8 cellular contexts compared by ENCODE assay signal in the genomic region with DNA sequence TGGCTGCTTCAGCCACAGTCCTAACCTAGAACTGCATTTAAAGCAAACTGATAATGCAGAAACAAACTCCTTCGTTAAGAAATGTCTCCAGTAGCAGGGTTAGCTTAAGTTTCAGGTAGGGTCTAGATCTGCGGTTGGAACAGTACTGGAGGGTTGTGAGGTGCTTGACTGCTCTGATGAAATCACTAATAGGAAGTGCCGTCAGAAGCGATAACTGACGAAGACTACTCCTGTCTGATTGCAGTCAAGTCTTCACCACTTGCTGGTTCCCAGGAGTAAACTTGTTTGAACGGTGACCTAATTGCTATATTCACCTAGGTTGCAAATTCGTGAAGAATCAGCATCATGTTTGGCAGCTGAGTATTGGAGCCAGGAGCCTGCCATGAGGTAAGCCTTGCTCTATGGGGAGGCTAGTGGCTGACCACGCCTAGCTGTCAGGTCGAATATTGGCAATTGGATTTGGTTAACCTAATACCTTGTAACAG. TPM values are rescaled to one million over a fixed set of nuclear protein-coding genes. Genes with fewer than 3 reads are reported as not detected.
A peak's percentile ranks its signal among the peaks of the same experiment; 100 is the strongest.
DNase-seq lines count a peak whose midpoint lies in the region; ATAC-seq and TF ChIP-seq lines count a peak whose summit lies in the region.

No MANE protein-coding gene starts in this region.

- H3K27me3 ChIP-seq in esophagus muscularis mucosa, result no peaks in the 10 kb centered on the region

- H3K4me1 Mint-ChIP-seq in T-helper 17 cell (peaks cover 48% of the 10 kb centered on the region), progenitor cell of endocrine pancreas (ENCODE audit: low read depth) (peaks cover 39% of the 10 kb centered on the region)

- peak overlapping the region; percentile 78 to 88 (median 83) for H3K27ac ChIP-seq in esophagus muscularis mucosa (replicated peaks in 1 of 4)

- H3K36me3 ChIP-seq in esophagus muscularis mucosa, result peaks cover 30 to 44% (median 42%) of the 10 kb centered on the region in 4 donors

- TF ChIP-seq CTCF in esophagus muscularis mucosa (IDR thresholded peaks at IDR 0.05), result no peak
- no peak for TF ChIP-seq CTCF in progenitor cell of endocrine pancreas (IDR thresholded peaks at IDR 0.05; ENCODE audit: unreplicated experiment)

- H3K27ac Mint-ChIP-seq in T-helper 17 cell (peak overlapping the region; percentile 97), progenitor cell of endocrine pancreas (peak overlapping the region; percentile 99)

- H3K4me3 Mint-ChIP-seq in T-helper 17 cell (peak overlapping the region; percentile 99), progenitor cell of endocrine pancreas (ENCODE audit: low read depth) (peak overlapping the region; percentile 100)

- no peaks in the 10 kb centered on the region for H3K9me3 Mint-ChIP-seq in progenitor cell of endocrine pancreas (ENCODE audit: low read depth)

- intact Hi-C loops in esophagus muscularis mucosa (cut with DNase I), result loop anchor here (5.0 kb wide), 1 partner anchor 53 kb away; no protein-coding TSS in a partner anchor

- peaks cover 4% of the 10 kb centered on the region for H3K36me3 Mint-ChIP-seq in T-helper 17 cell (ENCODE audit: low read depth)
- H3K36me3 Mint-ChIP-seq in progenitor cell of endocrine pancreas (ENCODE audit: insufficient read depth), result peaks cover 15% of the 10 kb centered on the region

- TF ChIP-seq POLR2A in esophagus muscularis mucosa (IDR thresholded peaks at IDR 0.05; ENCODE audit: low read depth), result no peak

- H3K9me3 ChIP-seq in T-helper 17 cell (ENCODE audit: control insufficient read depth, low read length, poor library complexity, severe bottlenecking), result no peaks in the 10 kb centered on the region
- H3K9me3 ChIP-seq in esophagus muscularis mucosa, result no peaks in the 10 kb centered on the region

- H3K4me3 ChIP-seq in esophagus muscularis mucosa, result peak overlapping the region; percentile 71 to 85 (median 76)

- peak; percentile 32 for ATAC-seq in T-helper 17 cell

- H3K27me3 Mint-ChIP-seq in T-helper 17 cell (no peaks in the 10 kb centered on the region), progenitor cell of endocrine pancreas (no peaks in the 10 kb centered on the region)

- H3K4me1 ChIP-seq in esophagus muscularis mucosa, result peaks cover 31 to 60% (median 58%) of the 10 kb centered on the region in 4 donors

- 18% methylated on average over 9 of the region's 9 CpGs for WGBS in esophagus muscularis mucosa

- no peak for TF ChIP-seq EP300 in esophagus muscularis mucosa (IDR thresholded peaks at IDR 0.05)

- DNase-seq in activated CD4-positive, alpha-beta T cell treated with anti-CD3 and anti-CD28 coated beads for 4 hours, result peak; percentile 35 to 38
- no peak for DNase-seq in activated CD4-positive, alpha-beta T cell treated with anti-CD3 and anti-CD28 coated beads for 1 hour
- DNase-seq in T-helper 17 cell (no peak), esophagus muscularis mucosa (ENCODE audit: extremely low spot score) (no peak), progenitor cell of endocrine pancreas (ENCODE audit: low spot score, unreplicated experiment) (no peak), islet precursor cell (no peak), DMS 273 (lab: John Stamatoyannopoulos, UW; ENCODE audit: unreplicated experiment) (no peak)
- no peak for DNase-seq in stimulated activated CD4-positive, alpha-beta T cell treated with anti-CD3 and anti-CD28 coated beads, Interleukin-4, amount 100 ng/mL, for 24 hours

RNA-seq across cellular contexts. Expression of a gene that starts 24.5 kb away (rescaled TPM):
- total RNA-seq in T-helper 17 cell (10 to 100 TPM; 87.1 to 91.1 TPM), esophagus muscularis mucosa (10 to 100 TPM; 11.3 to 19.1 (median 17.7) TPM), progenitor cell of endocrine pancreas (1.3 and 2.1 TPM in 2 replicates)

RNA-seq across cellular contexts. Expression of a gene that starts 52.1 kb away (rescaled TPM):
- total RNA-seq in T-helper 17 cell, result 1 to 10 TPM; 3.1 to 5.0 TPM
- 1 to 10 TPM in 2 of 4 donors, under 1 TPM in 2; 0.83 to 3.5 (median 2.0) TPM for total RNA-seq in esophagus muscularis mucosa
- 8.5 and 9.7 TPM in 2 replicates for total RNA-seq in progenitor cell of endocrine pancreas

RNA-seq across cellular contexts. Expression of a gene that starts 59.0 kb away (rescaled TPM):
- total RNA-seq in T-helper 17 cell, result 100 to 1,000 TPM; 819 to 876 TPM
- 1,000 to 10,000 TPM in 2 of 4 donors, 100 to 1,000 TPM in 2; 713 to 1,130 (median 983) TPM for total RNA-seq in esophagus muscularis mucosa
- total RNA-seq in progenitor cell of endocrine pancreas, result 1,450 and 1,477 TPM in 2 replicates

Comparison
In these comparisons a context has a peak if more than half of its experiments do, and no peak if none do; other contexts are left out.
1. DNase-seq: peak in activated CD4-positive, alpha-beta T cell treated with anti-CD3 and anti-CD28 coated beads for 4 hours (2 of 2); none in activated CD4-positive, alpha-beta T cell treated with anti-CD3 and anti-CD28 coated beads for 1 hour (single experiment), T-helper 17 cell (0 of 3), esophagus muscularis mucosa (single experiment), progenitor cell of endocrine pancreas (single experiment), islet precursor cell (single experiment), DMS 273 (single experiment) and stimulated activated CD4-positive, alpha-beta T cell treated with anti-CD3 and anti-CD28 coated beads, Interleukin-4, amount 100 ng/mL, for 24 hours (single experiment).
2. RNA of a gene that starts 24.5 kb away (total RNA-seq): 87.1 to 91.1 TPM in T-helper 17 cell; 11.3 to 19.1 TPM in esophagus muscularis mucosa and 1.3 to 2.1 TPM in progenitor cell of endocrine pancreas; every median in the first group is over 4 times any median in the second.